ENCODE assay signal across 7 cellular contexts in genomic region chr1:22976461-22977243, GRCh38. TPM values are rescaled to one million over a fixed set of nuclear protein-coding genes. Genes with fewer than 3 reads are reported as not detected.
DNase-seq lines count a peak whose midpoint lies in the region; ATAC-seq and TF ChIP-seq lines count a peak whose summit lies in the region.

No MANE protein-coding gene starts in this region.

- H3K4me3 Mint-ChIP-seq in activated T-cell treated with anti-CD3 and anti-CD28 coated beads, Interleukin-2, amount 50 U/mL, for 72 hours = no peak overlapping the region

- no peak overlapping the region for H3K27ac Mint-ChIP-seq in activated T-cell treated with anti-CD3 and anti-CD28 coated beads, Interleukin-2, amount 50 U/mL, for 72 hours

- H3K79me2 ChIP-seq in Karpas-422 (ENCODE audit: low read length) (no peaks in the 10 kb centered on the region), OCI-LY7 (ENCODE audit: insufficient read depth, low read depth, low read length) (no peaks in the 10 kb centered on the region)

- BruUV-seq in OCI-LY7 (replicated peaks; lab: Mats Ljungman, UMichigan) = no TSS peak

- DNase-seq in Karpas-422 (peak; percentile 92), OCI-LY7 (ENCODE audit: low spot score) (peak; percentile 78), foreskin keratinocyte (peak; percentile 72 to 90), nucleus accumbens (lab: John Stamatoyannopoulos, UW) (peak in 41 of 56 donors; percentile 1 to 72 (median 23)), thyroid gland (peak; percentile 59 to 65)
- peak; percentile 64 to 71 for DNase-seq in activated T-cell treated with anti-CD3 and anti-CD28 coated beads, Interleukin-2, amount 50 U/mL, for 72 hours

- CTCF ChIA-PET in OCI-LY7 (lab: Charles Lee; ENCODE audit: unreplicated experiment) = no interaction called here

- peak; percentile 98 to 99 for ATAC-seq in activated T-cell treated with anti-CD3 and anti-CD28 coated beads, Interleukin-2, amount 50 U/mL, for 72 hours (replicated peaks in 1 of 2)
- ATAC-seq in foreskin keratinocyte = peak; percentile 83

- no peak for TF ChIP-seq POLR2A in thyroid gland (IDR thresholded peaks at IDR 0.05)

- 41 to 43% methylated on average over 9 of the region's 9 CpGs for WGBS in thyroid gland, 2 donors

- intact Hi-C loops in OCI-LY7 (cut with micrococcal nuclease; ENCODE audit: unreplicated experiment) (loop anchor here (1.0 to 5.0 kb wide), 5 partner anchors 122 to 566 kb away; no protein-coding TSS in a partner anchor), thyroid gland (cut with DNase I) (no loop called here)

- H2AFZ ChIP-seq in Karpas-422 (ENCODE audit: low read length) = no peak overlapping the region
- H2AFZ ChIP-seq in OCI-LY7 (ENCODE audit: low read length) = peak overlapping the region; percentile 49; the same call in 1 of the 2 replicates

- H3K4me1 Mint-ChIP-seq in activated T-cell treated with anti-CD3 and anti-CD28 coated beads, Interleukin-2, amount 50 U/mL, for 72 hours (ENCODE audit: low read depth) = no peaks in the 10 kb centered on the region

- no peaks in the 10 kb centered on the region for H3K9me3 ChIP-seq in Karpas-422 (ENCODE audit: low read length)
- H3K9me3 ChIP-seq in OCI-LY7 (ENCODE audit: low read length) = no peaks in the 10 kb centered on the region
- no peaks in the 10 kb centered on the region for H3K9me3 ChIP-seq in thyroid gland

- H3K36me3 Mint-ChIP-seq in activated T-cell treated with anti-CD3 and anti-CD28 coated beads, Interleukin-2, amount 50 U/mL, for 72 hours (ENCODE audit: insufficient read depth in 2 of 2) = no peaks in the 10 kb centered on the region

- H3K4me3 ChIP-seq in Karpas-422 (ENCODE audit: low read length) (no peak overlapping the region), OCI-LY7 (ENCODE audit: low read depth, low read length, poor library complexity, severe bottlenecking) (no peak overlapping the region), thyroid gland (replicated peaks in 1 of 3) (no peak overlapping the region)

- TF ChIP-seq CTCF in GM12874 (IDR thresholded peaks at IDR 0.05; ENCODE audit: insufficient read depth, low read depth, low read length) = peak; percentile 83
- TF ChIP-seq CTCF in OCI-LY7 (conservative IDR thresholded peaks at IDR 0.05; ENCODE audit: low read length) = peak; percentile 95
- TF ChIP-seq CTCF in foreskin keratinocyte (conservative IDR thresholded peaks at IDR 0.05) = peak; percentile 98
- peak in 5 of 6 experiments; percentile 15 to 79 (median 67) for TF ChIP-seq CTCF in thyroid gland (IDR thresholded peaks at IDR 0.05)

- no peak overlapping the region for H3K4me2 ChIP-seq in Karpas-422 (ENCODE audit: low read depth, low read length, poor library complexity, severe bottlenecking)
- H3K4me2 ChIP-seq in OCI-LY7 (ENCODE audit: low read length) = no peak overlapping the region

- H3K27me3 ChIP-seq in Karpas-422 (ENCODE audit: low read length) (no peaks in the 10 kb centered on the region), foreskin keratinocyte (peaks cover 3% of the 10 kb centered on the region), thyroid gland (no peaks in the 10 kb centered on the region)

- no peaks in the 10 kb centered on the region for H3K9me3 Mint-ChIP-seq in activated T-cell treated with anti-CD3 and anti-CD28 coated beads, Interleukin-2, amount 50 U/mL, for 72 hours

- H3K9me2 ChIP-seq in Karpas-422 (replicated peaks; ENCODE audit: insufficient read depth, low read length) (no peaks in the 10 kb centered on the region), OCI-LY7 (ENCODE audit: insufficient read depth, low read length) (no peaks in the 10 kb centered on the region)

- H3K27ac ChIP-seq in Karpas-422 (ENCODE audit: low read length) = no peak overlapping the region
- H3K27ac ChIP-seq in OCI-LY7 (ENCODE audit: low read depth, low read length, poor library complexity, severe bottlenecking) = no peak overlapping the region
- H3K27ac ChIP-seq in foreskin keratinocyte = peak overlapping the region; percentile 34
- H3K27ac ChIP-seq in thyroid gland = no peak overlapping the region

- peaks cover 25% of the 10 kb centered on the region for H3K27me3 Mint-ChIP-seq in activated T-cell treated with anti-CD3 and anti-CD28 coated beads, Interleukin-2, amount 50 U/mL, for 72 hours (ENCODE audit: low read depth)

- H3K4me1 ChIP-seq in Karpas-422 (ENCODE audit: low read length) = peaks cover 9% of the 10 kb centered on the region
- H3K4me1 ChIP-seq in OCI-LY7 (ENCODE audit: insufficient read depth, low read length, poor library complexity, severe bottlenecking) = no peaks in the 10 kb centered on the region
- peaks cover 17% of the 10 kb centered on the region for H3K4me1 ChIP-seq in foreskin keratinocyte
- no peaks in the 10 kb centered on the region for H3K4me1 ChIP-seq in thyroid gland

- H4K20me1 ChIP-seq in Karpas-422 (ENCODE audit: insufficient read depth, low read depth, low read length) (no peaks in the 10 kb centered on the region), OCI-LY7 (ENCODE audit: insufficient read depth, low read length) (no peaks in the 10 kb centered on the region)

- POLR2A ChIA-PET in OCI-LY7 (lab: Charles Lee) = interaction anchor here (0.7 kb wide), 1 partner anchor 150 kb away, joined by 3 read pairs; no protein-coding TSS in a partner anchor

- H3K9ac ChIP-seq in Karpas-422 (ENCODE audit: low read length) = no peak overlapping the region

- H3K36me3 ChIP-seq in Karpas-422 (ENCODE audit: insufficient read depth, low read length) (no peaks in the 10 kb centered on the region), OCI-LY7 (ENCODE audit: insufficient read depth, low read length) (no peaks in the 10 kb centered on the region), thyroid gland (no peaks in the 10 kb centered on the region)

RNA-seq across cellular contexts. Expression of gene LACTBL1, which starts 4.0 kb away (rescaled TPM):
- total RNA-seq in Karpas-422 (2014; rRNA removed; shearing (Covaris generic); ENCODE audit: low replicate concordance) = not detected in 2 replicates
- not detected in 2 replicates for total RNA-seq in OCI-LY7 (2014; rRNA removed; shearing (Covaris generic))
- total RNA-seq in OCI-LY7 (2022) = not detected in 2 replicates
- not detected for total RNA-seq in activated T-cell treated with anti-CD3 and anti-CD28 coated beads, Interleukin-2, amount 50 U/mL, for 72 hours
- total RNA-seq in foreskin keratinocyte = not detected in 2 replicates
- not detected in 2 replicates for polyA plus RNA-seq in foreskin keratinocyte
- not detected for total RNA-seq in thyroid gland

RNA-seq across cellular contexts. Expression of gene TEX46, which starts 39.0 kb away (rescaled TPM):
- not detected in 2 replicates for total RNA-seq in Karpas-422 (2014; rRNA removed; shearing (Covaris generic); ENCODE audit: low replicate concordance)
- total RNA-seq in OCI-LY7 (2014; rRNA removed; shearing (Covaris generic)) = 0.60 TPM in 1 of 2 replicates, not detected in the other
- total RNA-seq in OCI-LY7 (2022) (not detected in 2 replicates), foreskin keratinocyte (not detected in 2 replicates), thyroid gland (not detected)
- total RNA-seq in activated T-cell treated with anti-CD3 and anti-CD28 coated beads, Interleukin-2, amount 50 U/mL, for 72 hours = not detected
- polyA plus RNA-seq in foreskin keratinocyte = 0.19 TPM in 1 of 2 replicates, not detected in the other

RNA-seq across cellular contexts. Expression of gene KDM1A, which starts 42.6 kb away (rescaled TPM):
- total RNA-seq in Karpas-422 (2014; rRNA removed; shearing (Covaris generic); ENCODE audit: low replicate concordance) = 110 and 121 TPM in 2 replicates
- total RNA-seq in OCI-LY7 (2014; rRNA removed; shearing (Covaris generic)) = 95.5 and 107 TPM in 2 replicates
- total RNA-seq in OCI-LY7 (2022) (88.8 and 99.1 TPM in 2 replicates), foreskin keratinocyte (122 and 126 TPM in 2 replicates), thyroid gland (10 to 100 TPM; 56.2 to 70.0 (median 65.2) TPM)
- total RNA-seq in activated T-cell treated with anti-CD3 and anti-CD28 coated beads, Interleukin-2, amount 50 U/mL, for 72 hours = 10 to 100 TPM; 49.2 to 50.7 TPM
- 83.3 and 84.3 TPM in 2 replicates for polyA plus RNA-seq in foreskin keratinocyte

Comparison
In these comparisons a context has a peak if more than half of its experiments do, and no peak if none do; other contexts are left out.
1. DNase-seq: peak in every context shown above with its lines; median percentile 92 in Karpas-422; 81 in foreskin keratinocyte; 78 in OCI-LY7; 68 in activated T-cell treated with anti-CD3 and anti-CD28 coated beads, Interleukin-2, amount 50 U/mL, for 72 hours; 62 in thyroid gland; 23 in nucleus accumbens.